1 cellular context compared by ENCODE assay signal in the genomic region with DNA sequence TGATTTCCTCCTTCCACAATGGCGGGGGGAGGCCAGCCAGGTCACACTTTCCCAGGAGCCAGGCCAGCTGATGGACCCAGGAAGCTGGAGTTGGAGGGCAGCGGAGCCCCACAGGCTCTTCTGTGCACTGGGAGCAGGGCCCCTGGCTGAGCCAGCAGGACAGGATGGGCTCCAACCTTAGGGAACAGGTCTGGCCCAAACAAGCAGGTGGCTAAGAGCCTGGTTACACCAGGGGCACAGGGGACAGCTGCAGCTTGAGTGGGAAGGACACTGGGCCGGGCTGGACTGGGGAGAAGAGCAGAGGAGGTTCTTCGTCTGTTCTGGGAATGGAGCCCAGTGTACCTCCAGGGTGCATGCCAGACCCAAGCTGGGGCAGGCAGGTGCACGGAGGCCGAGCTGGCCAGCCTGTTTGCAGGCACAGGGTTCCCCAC.
TF ChIP-seq lines count a peak whose summit lies in the region.

No MANE protein-coding gene starts in this region.

TF ChIP-seq in H1, 55 proteins besides CTCF, POLR2A, EP300 and RAD21:
- TF ChIP-seq SP1 (IDR thresholded peaks at IDR 0.05; ENCODE audit: low read depth, low read length) (no peak), GABPA (IDR thresholded peaks at IDR 0.05; ENCODE audit: borderline replicate concordance, insufficient read depth, low read length) (no peak), HDAC2 (IDR thresholded peaks at IDR 0.05; ENCODE audit: borderline replicate concordance in 1 of 2, low read depth in 2 of 2, low read length in 2 of 2) (no peak), CBX5 (IDR thresholded peaks at IDR 0.05; ENCODE audit: low read depth, low read length) (no peak), BCL11A (IDR thresholded peaks at IDR 0.05; ENCODE audit: low read depth in 2 of 2, low read length in 2 of 2) (no peak), CHD2 (IDR thresholded peaks at IDR 0.05; ENCODE audit: low read length) (no peak), NRF1 (IDR thresholded peaks at IDR 0.05; ENCODE audit: low read depth, low read length) (no peak), PHF8 (conservative IDR thresholded peaks at IDR 0.05; ENCODE audit: low read depth, low read length) (no peak), POLR2AphosphoS5 (IDR thresholded peaks at IDR 0.05; ENCODE audit: low read depth, low read length) (no peak), SIN3A (conservative IDR thresholded peaks at IDR 0.05 in 1 of 2, IDR thresholded peaks at IDR 0.05 in 1 of 2; ENCODE audit: low read depth in 1 of 2, low read length in 2 of 2) (no peak), CEBPB (IDR thresholded peaks at IDR 0.05; ENCODE audit: low read depth, low read length) (no peak), ASH2L (IDR thresholded peaks at IDR 0.05; ENCODE audit: low read length) (no peak), EGR1 (IDR thresholded peaks at IDR 0.05; ENCODE audit: borderline replicate concordance, low read depth, low read length) (no peak), CHD1 (IDR thresholded peaks at IDR 0.05; ENCODE audit: low read depth, low read length) (no peak), TBP (IDR thresholded peaks at IDR 0.05; ENCODE audit: low read depth, low read length) (no peak), BRCA1 (IDR thresholded peaks at IDR 0.05; ENCODE audit: low read depth, low read length) (no peak), SAP30 (IDR thresholded peaks at IDR 0.05; ENCODE audit: insufficient read depth, insufficient replicate concordance, low read length) (no peak), ATF2 (IDR thresholded peaks at IDR 0.05; ENCODE audit: low read length) (no peak)
TF ChIP-seq in H1: peak in this region for 0.
